Comparison of ENCODE assay signal across 1 cellular context in the genomic region with DNA sequence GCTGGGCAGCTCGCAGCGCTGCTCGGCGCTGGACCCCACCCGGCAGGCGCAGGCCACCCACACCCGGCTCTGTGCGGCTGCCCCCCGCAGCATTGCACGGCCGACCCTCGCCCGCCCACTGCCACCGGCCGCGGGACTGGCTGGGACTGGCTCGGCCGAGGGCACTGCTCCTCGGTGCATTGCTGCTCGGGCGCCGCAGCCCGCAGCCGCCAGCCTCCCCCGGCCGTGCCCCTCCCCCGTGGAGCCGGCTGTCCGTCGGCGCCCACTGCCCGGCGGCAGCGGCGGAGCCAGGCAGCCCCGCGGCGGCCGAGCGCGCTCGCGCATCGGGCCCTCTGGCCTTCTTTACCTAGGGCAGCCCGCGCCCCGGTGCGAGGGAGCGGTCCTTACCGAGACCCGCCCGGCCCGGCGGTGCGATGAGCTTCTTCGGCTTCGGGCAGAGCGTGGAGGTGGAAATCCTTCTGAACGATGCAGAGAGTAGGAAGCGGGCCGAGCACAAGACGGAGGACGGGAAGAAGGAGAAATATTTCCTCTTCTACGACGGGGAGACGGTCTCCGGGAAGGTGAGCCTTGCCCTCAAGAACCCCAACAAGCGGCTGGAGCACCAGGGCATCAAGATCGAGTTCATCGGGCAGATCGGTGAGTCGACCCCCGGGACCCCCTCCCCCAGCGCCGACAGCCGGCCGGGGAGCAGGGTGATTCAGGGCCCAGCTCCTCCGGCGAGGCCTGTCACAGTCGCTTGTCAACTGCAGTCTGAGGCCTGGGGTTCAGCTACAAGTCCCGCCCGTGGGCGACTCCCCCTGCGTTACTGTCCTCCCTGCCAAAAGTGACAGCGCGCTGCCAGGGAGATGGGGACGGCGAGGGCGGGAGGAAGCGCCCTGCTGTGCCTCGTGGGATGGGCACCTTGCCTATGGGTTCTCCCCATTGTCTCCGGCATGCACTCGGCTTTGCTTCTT.
A peak's percentile ranks its signal among the peaks of the same experiment; 100 is the strongest.
TF ChIP-seq lines count a peak whose summit lies in the region.

No MANE protein-coding gene starts in this region.

TF ChIP-seq in K562, 482 proteins besides CTCF, POLR2A, EP300 and RAD21 (continued from another document and continues in another):
- TF ChIP-seq, protein P1, sequence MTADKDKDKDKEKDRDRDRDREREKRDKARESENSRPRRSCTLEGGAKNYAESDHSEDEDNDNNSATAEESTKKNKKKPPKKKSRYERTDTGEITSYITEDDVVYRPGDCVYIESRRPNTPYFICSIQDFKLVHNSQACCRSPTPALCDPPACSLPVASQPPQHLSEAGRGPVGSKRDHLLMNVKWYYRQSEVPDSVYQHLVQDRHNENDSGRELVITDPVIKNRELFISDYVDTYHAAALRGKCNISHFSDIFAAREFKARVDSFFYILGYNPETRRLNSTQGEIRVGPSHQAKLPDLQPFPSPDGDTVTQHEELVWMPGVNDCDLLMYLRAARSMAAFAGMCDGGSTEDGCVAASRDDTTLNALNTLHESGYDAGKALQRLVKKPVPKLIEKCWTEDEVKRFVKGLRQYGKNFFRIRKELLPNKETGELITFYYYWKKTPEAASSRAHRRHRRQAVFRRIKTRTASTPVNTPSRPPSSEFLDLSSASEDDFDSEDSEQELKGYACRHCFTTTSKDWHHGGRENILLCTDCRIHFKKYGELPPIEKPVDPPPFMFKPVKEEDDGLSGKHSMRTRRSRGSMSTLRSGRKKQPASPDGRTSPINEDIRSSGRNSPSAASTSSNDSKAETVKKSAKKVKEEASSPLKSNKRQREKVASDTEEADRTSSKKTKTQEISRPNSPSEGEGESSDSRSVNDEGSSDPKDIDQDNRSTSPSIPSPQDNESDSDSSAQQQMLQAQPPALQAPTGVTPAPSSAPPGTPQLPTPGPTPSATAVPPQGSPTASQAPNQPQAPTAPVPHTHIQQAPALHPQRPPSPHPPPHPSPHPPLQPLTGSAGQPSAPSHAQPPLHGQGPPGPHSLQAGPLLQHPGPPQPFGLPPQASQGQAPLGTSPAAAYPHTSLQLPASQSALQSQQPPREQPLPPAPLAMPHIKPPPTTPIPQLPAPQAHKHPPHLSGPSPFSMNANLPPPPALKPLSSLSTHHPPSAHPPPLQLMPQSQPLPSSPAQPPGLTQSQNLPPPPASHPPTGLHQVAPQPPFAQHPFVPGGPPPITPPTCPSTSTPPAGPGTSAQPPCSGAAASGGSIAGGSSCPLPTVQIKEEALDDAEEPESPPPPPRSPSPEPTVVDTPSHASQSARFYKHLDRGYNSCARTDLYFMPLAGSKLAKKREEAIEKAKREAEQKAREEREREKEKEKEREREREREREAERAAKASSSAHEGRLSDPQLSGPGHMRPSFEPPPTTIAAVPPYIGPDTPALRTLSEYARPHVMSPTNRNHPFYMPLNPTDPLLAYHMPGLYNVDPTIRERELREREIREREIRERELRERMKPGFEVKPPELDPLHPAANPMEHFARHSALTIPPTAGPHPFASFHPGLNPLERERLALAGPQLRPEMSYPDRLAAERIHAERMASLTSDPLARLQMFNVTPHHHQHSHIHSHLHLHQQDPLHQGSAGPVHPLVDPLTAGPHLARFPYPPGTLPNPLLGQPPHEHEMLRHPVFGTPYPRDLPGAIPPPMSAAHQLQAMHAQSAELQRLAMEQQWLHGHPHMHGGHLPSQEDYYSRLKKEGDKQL (CRISPR knock-in tag; IDR thresholded peaks at IDR 0.05; ENCODE audit: borderline replicate concordance), result no peak
- TF ChIP-seq, protein P2, sequence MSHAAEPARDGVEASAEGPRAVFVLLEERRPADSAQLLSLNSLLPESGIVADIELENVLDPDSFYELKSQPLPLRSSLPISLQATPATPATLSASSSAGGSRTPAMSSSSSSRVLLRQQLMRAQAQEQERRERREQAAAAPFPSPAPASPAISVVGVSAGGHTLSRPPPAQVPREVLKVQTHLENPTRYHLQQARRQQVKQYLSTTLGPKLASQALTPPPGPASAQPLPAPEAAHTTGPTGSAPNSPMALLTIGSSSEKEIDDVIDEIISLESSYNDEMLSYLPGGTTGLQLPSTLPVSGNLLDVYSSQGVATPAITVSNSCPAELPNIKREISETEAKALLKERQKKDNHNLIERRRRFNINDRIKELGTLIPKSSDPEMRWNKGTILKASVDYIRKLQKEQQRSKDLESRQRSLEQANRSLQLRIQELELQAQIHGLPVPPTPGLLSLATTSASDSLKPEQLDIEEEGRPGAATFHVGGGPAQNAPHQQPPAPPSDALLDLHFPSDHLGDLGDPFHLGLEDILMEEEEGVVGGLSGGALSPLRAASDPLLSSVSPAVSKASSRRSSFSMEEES (CRISPR knock-in tag; IDR thresholded peaks at IDR 0.05), result no peak
- no peak for TF ChIP-seq IFI16 (CRISPR knock-in tag; IDR thresholded peaks at IDR 0.05)
- TF ChIP-seq, protein P3, sequence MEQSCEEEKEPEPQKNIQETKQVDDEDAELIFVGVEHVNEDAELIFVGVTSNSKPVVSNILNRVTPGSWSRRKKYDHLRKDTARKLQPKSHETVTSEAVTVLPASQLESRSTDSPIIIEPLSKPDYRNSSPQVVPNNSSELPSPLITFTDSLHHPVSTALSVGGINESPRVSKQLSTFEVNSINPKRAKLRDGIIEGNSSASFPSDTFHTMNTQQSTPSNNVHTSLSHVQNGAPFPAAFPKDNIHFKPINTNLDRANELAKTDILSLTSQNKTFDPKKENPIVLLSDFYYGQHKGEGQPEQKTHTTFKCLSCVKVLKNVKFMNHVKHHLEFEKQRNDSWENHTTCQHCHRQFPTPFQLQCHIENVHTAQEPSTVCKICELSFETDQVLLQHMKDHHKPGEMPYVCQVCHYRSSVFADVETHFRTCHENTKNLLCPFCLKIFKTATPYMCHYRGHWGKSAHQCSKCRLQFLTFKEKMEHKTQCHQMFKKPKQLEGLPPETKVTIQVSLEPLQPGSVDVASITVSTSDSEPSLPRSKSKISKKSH (CRISPR knock-in tag; IDR thresholded peaks at IDR 0.05), result no peak
- TF ChIP-seq, protein P4, sequence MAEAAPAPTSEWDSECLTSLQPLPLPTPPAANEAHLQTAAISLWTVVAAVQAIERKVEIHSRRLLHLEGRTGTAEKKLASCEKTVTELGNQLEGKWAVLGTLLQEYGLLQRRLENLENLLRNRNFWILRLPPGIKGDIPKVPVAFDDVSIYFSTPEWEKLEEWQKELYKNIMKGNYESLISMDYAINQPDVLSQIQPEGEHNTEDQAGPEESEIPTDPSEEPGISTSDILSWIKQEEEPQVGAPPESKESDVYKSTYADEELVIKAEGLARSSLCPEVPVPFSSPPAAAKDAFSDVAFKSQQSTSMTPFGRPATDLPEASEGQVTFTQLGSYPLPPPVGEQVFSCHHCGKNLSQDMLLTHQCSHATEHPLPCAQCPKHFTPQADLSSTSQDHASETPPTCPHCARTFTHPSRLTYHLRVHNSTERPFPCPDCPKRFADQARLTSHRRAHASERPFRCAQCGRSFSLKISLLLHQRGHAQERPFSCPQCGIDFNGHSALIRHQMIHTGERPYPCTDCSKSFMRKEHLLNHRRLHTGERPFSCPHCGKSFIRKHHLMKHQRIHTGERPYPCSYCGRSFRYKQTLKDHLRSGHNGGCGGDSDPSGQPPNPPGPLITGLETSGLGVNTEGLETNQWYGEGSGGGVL (CRISPR knock-in tag; IDR thresholded peaks at IDR 0.05), result no peak
- TF ChIP-seq, protein P5, sequence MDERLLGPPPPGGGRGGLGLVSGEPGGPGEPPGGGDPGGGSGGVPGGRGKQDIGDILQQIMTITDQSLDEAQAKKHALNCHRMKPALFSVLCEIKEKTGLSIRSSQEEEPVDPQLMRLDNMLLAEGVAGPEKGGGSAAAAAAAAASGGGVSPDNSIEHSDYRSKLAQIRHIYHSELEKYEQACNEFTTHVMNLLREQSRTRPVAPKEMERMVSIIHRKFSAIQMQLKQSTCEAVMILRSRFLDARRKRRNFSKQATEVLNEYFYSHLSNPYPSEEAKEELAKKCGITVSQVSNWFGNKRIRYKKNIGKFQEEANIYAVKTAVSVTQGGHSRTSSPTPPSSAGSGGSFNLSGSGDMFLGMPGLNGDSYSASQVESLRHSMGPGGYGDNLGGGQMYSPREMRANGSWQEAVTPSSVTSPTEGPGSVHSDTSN (CRISPR knock-in tag; IDR thresholded peaks at IDR 0.05; ENCODE audit: low read depth), result no peak
- TF ChIP-seq, protein P5 (tag; conservative IDR thresholded peaks at IDR 0.05; ENCODE audit: low read depth), result no peak
- no peak for TF ChIP-seq ZNF224 (CRISPR knock-in tag; IDR thresholded peaks at IDR 0.05)
- TF ChIP-seq, protein P6, sequence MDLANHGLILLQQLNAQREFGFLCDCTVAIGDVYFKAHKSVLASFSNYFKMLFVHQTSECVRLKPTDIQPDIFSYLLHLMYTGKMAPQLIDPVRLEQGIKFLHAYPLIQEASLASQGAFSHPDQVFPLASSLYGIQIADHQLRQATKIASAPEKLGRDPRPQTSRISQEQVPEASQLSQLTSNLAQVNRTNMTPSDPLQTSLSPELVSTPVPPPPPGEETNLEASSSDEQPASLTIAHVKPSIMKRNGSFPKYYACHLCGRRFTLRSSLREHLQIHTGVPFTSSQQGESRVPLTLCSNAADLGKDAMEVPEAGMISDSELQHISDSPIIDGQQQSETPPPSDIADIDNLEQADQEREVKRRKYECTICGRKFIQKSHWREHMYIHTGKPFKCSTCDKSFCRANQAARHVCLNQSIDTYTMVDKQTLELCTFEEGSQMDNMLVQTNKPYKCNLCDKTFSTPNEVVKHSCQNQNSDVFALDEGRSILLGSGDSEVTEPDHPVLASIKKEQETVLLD (IDR thresholded peaks at IDR 0.05), result no peak
- no peak for TF ChIP-seq ZKSCAN8 (CRISPR knock-in tag; IDR thresholded peaks at IDR 0.05)
- TF ChIP-seq, protein P7, sequence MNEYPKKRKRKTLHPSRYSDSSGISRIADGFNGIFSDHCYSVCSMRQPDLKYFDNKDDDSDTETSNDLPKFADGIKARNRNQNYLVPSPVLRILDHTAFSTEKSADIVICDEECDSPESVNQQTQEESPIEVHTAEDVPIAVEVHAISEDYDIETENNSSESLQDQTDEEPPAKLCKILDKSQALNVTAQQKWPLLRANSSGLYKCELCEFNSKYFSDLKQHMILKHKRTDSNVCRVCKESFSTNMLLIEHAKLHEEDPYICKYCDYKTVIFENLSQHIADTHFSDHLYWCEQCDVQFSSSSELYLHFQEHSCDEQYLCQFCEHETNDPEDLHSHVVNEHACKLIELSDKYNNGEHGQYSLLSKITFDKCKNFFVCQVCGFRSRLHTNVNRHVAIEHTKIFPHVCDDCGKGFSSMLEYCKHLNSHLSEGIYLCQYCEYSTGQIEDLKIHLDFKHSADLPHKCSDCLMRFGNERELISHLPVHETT (CRISPR knock-in tag; conservative IDR thresholded peaks at IDR 0.05 in 1 of 2, IDR thresholded peaks at IDR 0.05 in 1 of 2), result no peak
- TF ChIP-seq, protein P8, sequence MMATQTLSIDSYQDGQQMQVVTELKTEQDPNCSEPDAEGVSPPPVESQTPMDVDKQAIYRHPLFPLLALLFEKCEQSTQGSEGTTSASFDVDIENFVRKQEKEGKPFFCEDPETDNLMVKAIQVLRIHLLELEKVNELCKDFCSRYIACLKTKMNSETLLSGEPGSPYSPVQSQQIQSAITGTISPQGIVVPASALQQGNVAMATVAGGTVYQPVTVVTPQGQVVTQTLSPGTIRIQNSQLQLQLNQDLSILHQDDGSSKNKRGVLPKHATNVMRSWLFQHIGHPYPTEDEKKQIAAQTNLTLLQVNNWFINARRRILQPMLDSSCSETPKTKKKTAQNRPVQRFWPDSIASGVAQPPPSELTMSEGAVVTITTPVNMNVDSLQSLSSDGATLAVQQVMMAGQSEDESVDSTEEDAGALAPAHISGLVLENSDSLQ (IDR thresholded peaks at IDR 0.05), result peak; percentile 80
- TF ChIP-seq, protein P9, sequence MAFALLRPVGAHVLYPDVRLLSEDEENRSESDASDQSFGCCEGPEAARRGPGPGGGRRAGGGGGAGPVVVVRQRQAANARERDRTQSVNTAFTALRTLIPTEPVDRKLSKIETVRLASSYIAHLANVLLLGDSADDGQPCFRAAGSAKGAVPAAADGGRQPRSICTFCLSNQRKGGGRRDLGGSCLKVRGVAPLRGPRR (CRISPR knock-in tag; IDR thresholded peaks at IDR 0.05), result no peak
- no peak for TF ChIP-seq HDAC2 (IDR thresholded peaks at IDR 0.05)
- TF ChIP-seq ERF (CRISPR knock-in tag; IDR thresholded peaks at IDR 0.05), result peak; percentile 36; the same call in 1 of the 2 replicates
- TF ChIP-seq, protein P10, sequence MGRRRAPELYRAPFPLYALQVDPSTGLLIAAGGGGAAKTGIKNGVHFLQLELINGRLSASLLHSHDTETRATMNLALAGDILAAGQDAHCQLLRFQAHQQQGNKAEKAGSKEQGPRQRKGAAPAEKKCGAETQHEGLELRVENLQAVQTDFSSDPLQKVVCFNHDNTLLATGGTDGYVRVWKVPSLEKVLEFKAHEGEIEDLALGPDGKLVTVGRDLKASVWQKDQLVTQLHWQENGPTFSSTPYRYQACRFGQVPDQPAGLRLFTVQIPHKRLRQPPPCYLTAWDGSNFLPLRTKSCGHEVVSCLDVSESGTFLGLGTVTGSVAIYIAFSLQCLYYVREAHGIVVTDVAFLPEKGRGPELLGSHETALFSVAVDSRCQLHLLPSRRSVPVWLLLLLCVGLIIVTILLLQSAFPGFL (CRISPR knock-in tag; IDR thresholded peaks at IDR 0.05), result 0 out of 2 replicates have a peak, but pooled peaks have one; percentile 24
- TF ChIP-seq NONO (IDR thresholded peaks at IDR 0.05; ENCODE audit: low read depth in 2 of 2, low read length in 1 of 2), result peak; percentile 33 to 81; a peak in 1 of 4 replicates
- TF ChIP-seq, protein P11, sequence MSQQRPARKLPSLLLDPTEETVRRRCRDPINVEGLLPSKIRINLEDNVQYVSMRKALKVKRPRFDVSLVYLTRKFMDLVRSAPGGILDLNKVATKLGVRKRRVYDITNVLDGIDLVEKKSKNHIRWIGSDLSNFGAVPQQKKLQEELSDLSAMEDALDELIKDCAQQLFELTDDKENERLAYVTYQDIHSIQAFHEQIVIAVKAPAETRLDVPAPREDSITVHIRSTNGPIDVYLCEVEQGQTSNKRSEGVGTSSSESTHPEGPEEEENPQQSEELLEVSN (IDR thresholded peaks at IDR 0.05; ENCODE audit: borderline replicate concordance in 1 of 2, extremely low read depth in 1 of 2, insufficient read depth in 1 of 2, insufficient read length in 1 of 2, low read depth in 1 of 2, low read length in 1 of 2, poor library complexity in 1 of 2, severe bottlenecking in 1 of 2), result peak in 1 of 2 experiments; percentile 20
- TF ChIP-seq ZNF134 (CRISPR knock-in tag; conservative IDR thresholded peaks at IDR 0.05), result no peak
- TF ChIP-seq, protein P12, sequence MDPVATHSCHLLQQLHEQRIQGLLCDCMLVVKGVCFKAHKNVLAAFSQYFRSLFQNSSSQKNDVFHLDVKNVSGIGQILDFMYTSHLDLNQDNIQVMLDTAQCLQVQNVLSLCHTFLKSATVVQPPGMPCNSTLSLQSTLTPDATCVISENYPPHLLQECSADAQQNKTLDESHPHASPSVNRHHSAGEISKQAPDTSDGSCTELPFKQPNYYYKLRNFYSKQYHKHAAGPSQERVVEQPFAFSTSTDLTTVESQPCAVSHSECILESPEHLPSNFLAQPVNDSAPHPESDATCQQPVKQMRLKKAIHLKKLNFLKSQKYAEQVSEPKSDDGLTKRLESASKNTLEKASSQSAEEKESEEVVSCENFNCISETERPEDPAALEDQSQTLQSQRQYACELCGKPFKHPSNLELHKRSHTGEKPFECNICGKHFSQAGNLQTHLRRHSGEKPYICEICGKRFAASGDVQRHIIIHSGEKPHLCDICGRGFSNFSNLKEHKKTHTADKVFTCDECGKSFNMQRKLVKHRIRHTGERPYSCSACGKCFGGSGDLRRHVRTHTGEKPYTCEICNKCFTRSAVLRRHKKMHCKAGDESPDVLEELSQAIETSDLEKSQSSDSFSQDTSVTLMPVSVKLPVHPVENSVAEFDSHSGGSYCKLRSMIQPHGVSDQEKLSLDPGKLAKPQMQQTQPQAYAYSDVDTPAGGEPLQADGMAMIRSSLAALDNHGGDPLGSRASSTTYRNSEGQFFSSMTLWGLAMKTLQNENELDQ (CRISPR knock-in tag; IDR thresholded peaks at IDR 0.05; ENCODE audit: borderline replicate concordance), result no peak
- TF ChIP-seq TRIM24 (IDR thresholded peaks at IDR 0.05), result no peak
